ENCODE assay signal across 1 cellular context in genomic region chr19:39124136-39124764, GRCh38.
TF ChIP-seq lines count a peak whose summit lies in the region.

No MANE protein-coding gene starts in this region.

TF ChIP-seq in HEK293, 187 proteins besides CTCF, POLR2A, EP300 and RAD21:
- TF ChIP-seq ZSCAN30 (tag by site-specific recombination; IDR thresholded peaks at IDR 0.05) (no peak), ZNF24 (tag by site-specific recombination; IDR thresholded peaks at IDR 0.05) (no peak), PRDM1 (tag by site-specific recombination; IDR thresholded peaks at IDR 0.05) (peak; percentile 97), ZNF623 (tag by site-specific recombination; IDR thresholded peaks at IDR 0.05) (no peak), ZNF629 (tag by site-specific recombination; IDR thresholded peaks at IDR 0.05) (no peak), BCL6B (tag by site-specific recombination; IDR thresholded peaks at IDR 0.05) (peak; percentile 11; the same call in 1 of the 2 replicates), ZNF214 (tag by site-specific recombination; IDR thresholded peaks at IDR 0.05; ENCODE audit: borderline replicate concordance) (no peak), ZNF792 (tag by site-specific recombination; IDR thresholded peaks at IDR 0.05) (no peak), AEBP2 (tag by site-specific recombination; IDR thresholded peaks at IDR 0.05; ENCODE audit: borderline replicate concordance) (no peak), KLF1 (tag by site-specific recombination; IDR thresholded peaks at IDR 0.05) (no peak), IKZF3 (tag by site-specific recombination; IDR thresholded peaks at IDR 0.05) (no peak), ZNF664 (tag by site-specific recombination; IDR thresholded peaks at IDR 0.05) (peak; percentile 98), ZNF362 (tag by site-specific recombination; IDR thresholded peaks at IDR 0.05) (0 out of 2 replicates have a peak, but pooled peaks have one; percentile 9), ZXDB (tag by site-specific recombination; IDR thresholded peaks at IDR 0.05) (no peak), ZBTB17 (tag by site-specific recombination; IDR thresholded peaks at IDR 0.05) (peak; percentile 36; the same call in 1 of the 2 replicates)
